Comparison of ENCODE assay signal across 20 cellular contexts in genomic region chr14:103155826-103156394, GRCh38. TPM values are rescaled to one million over a fixed set of nuclear protein-coding genes. Genes with fewer than 3 reads are reported as not detected.
DNase-seq lines count a peak whose midpoint lies in the region; ATAC-seq and TF ChIP-seq lines count a peak whose summit lies in the region.
"Had no signal": no experiment of that assay in that cellular context is flagged by ENCODE, and none has a peak within 500 bp of the region (broad histone marks: within the 10 kb centered on the region; RNA-seq: fewer than 3 reads in every experiment).

No MANE protein-coding gene starts in this region.

- no peak overlapping the region for H3K4ac ChIP-seq in IMR-90 (ENCODE audit: low read depth, low read length)

- no peak overlapping the region for H3K4me3 ChIP-seq in IMR-90 (ENCODE audit: insufficient read depth, low read depth, low read length)
- H3K4me3 ChIP-seq in adipocyte (ENCODE audit: low read length) = no peak overlapping the region
- H3K4me3 ChIP-seq in parathyroid adenoma (ENCODE audit: low read depth, low read length) = no peak overlapping the region
- H3K4me3 ChIP-seq in Caco-2 (ENCODE audit: low read depth, low read length) = no peak overlapping the region
- H3K4me3 ChIP-seq: BLaER1, SK-N-MC had no signal

- dilution Hi-C loops in IMR-90 (cut with HindIII; ENCODE audit: low sequenced_read_pairs, unreplicated experiment) = no loop called here

- peaks cover 2% of the 10 kb centered on the region; the same call in 1 of the 2 replicates for H3K4me1 ChIP-seq in IMR-90 (ENCODE audit: control insufficient read depth, insufficient read depth, low read length)
- peaks cover 17% of the 10 kb centered on the region for H3K4me1 ChIP-seq in adipocyte (ENCODE audit: control insufficient read depth, insufficient read depth, low read length)
- peaks cover 55% of the 10 kb centered on the region for H3K4me1 ChIP-seq in parathyroid adenoma
- peaks cover 24% of the 10 kb centered on the region for H3K4me1 ChIP-seq in Caco-2
- H3K4me1 ChIP-seq: BLaER1 had no signal

- DNase-seq in IMR-90 (no peak), adipocyte (ENCODE audit: low read depth) (no peak), Caco-2 (no peak)
- DNase-seq in stimulated activated CD4-positive, alpha-beta T cell treated with anti-CD3 and anti-CD28 coated beads, Interleukin-2, amount 100 ng/mL, for 24 hours = no peak
- DNase-seq: ACHN; CD4-positive, alpha-beta memory T cell; Karpas-422; NCI-H1694; NCI-H2081; NCI-H2171; NCI-H345; NCI-H524; NCI-H774; NK-92 treated with Interleukin-12 subunit alpha and Interleukin-12 subunit beta, amount 100 ng/mL, for 24 hours; SHP77 had no signal

- no peaks in the 10 kb centered on the region for H3K36me3 ChIP-seq in IMR-90 (ENCODE audit: control insufficient read depth, insufficient read depth, low read length)
- H3K36me3 ChIP-seq in adipocyte (ENCODE audit: control insufficient read depth, insufficient read depth, low read length, severe bottlenecking) = no peaks in the 10 kb centered on the region
- H3K36me3 ChIP-seq in parathyroid adenoma (ENCODE audit: control insufficient read depth, insufficient read depth, low read length) = no peaks in the 10 kb centered on the region
- H3K36me3 ChIP-seq in Caco-2 (ENCODE audit: control insufficient read depth, insufficient read depth, low read length) = no peaks in the 10 kb centered on the region
- H3K36me3 ChIP-seq: BLaER1 had no signal

- BruUV-seq in IMR-90 (replicated peaks; lab: Mats Ljungman, UMichigan) (no TSS peak), Caco-2 (replicated peaks; lab: Mats Ljungman, UMichigan) (no TSS peak)

- H2BK15ac ChIP-seq in IMR-90 (ENCODE audit: low read depth, low read length) = no peak overlapping the region

- no peak overlapping the region for H3K27ac Mint-ChIP-seq in Caco-2 (ENCODE audit: unreplicated experiment)

- H3K4me2 ChIP-seq in IMR-90 (ENCODE audit: low read depth, low read length) (no peak overlapping the region), parathyroid adenoma (ENCODE audit: low read length) (peak overlapping the region; percentile 14)
- H3K4me2 ChIP-seq: BLaER1 had no signal

- H3K27me3 Mint-ChIP-seq in Caco-2 (ENCODE audit: insufficient read depth, unreplicated experiment) = no peaks in the 10 kb centered on the region

- CTCF ChIA-PET in IMR-90 (lab: Yijun Ruan, JAX) (no interaction called here), Caco-2 (lab: Charles Lee) (no interaction called here)

- in situ Hi-C loops in IMR-90 (cut with MboI; ENCODE audit: low sequenced_read_pairs) = no loop called here

- peaks cover 11% of the 10 kb centered on the region for H3K36me3 Mint-ChIP-seq in Caco-2 (ENCODE audit: insufficient read depth, unreplicated experiment)
- H3K36me3 Mint-ChIP-seq: CD4-positive, alpha-beta memory T cell had no signal

- POLR2A ChIA-PET in IMR-90 (lab: Charles Lee; ENCODE audit: unreplicated experiment) (no interaction called here), Caco-2 (lab: Charles Lee) (no interaction called here)

- no peak overlapping the region for H3K56ac ChIP-seq in IMR-90 (ENCODE audit: extremely low read depth, insufficient read depth, low read length)

- ATAC-seq in IMR-90 (ENCODE audit: low read depth) = no peak
- ATAC-seq in GM18505 (IDR thresholded peaks at IDR 0.05; ENCODE audit: unreplicated experiment) = no peak
- ATAC-seq in GM21447 (IDR thresholded peaks at IDR 0.05; ENCODE audit: unreplicated experiment) = no peak

- H2AK9ac ChIP-seq in IMR-90 (replicated peaks; ENCODE audit: low read depth, low read length, poor library complexity) = no peak overlapping the region

- H3K9ac ChIP-seq in IMR-90 (ENCODE audit: low read depth, low read length) = no peak overlapping the region
- H3K9ac ChIP-seq in adipocyte (ENCODE audit: low read length) = peak overlapping the region; percentile 17
- no peak overlapping the region for H3K9ac ChIP-seq in parathyroid adenoma
- H3K9ac ChIP-seq: BLaER1 had no signal

- H3K27me3 ChIP-seq in IMR-90 (ENCODE audit: control insufficient read depth, insufficient read depth, low read length) = peaks cover 43% of the 10 kb centered on the region
- H3K27me3 ChIP-seq in adipocyte (replicated peaks; ENCODE audit: control insufficient read depth, insufficient read depth, low read length) = no peaks in the 10 kb centered on the region
- H3K27me3 ChIP-seq in parathyroid adenoma (ENCODE audit: control insufficient read depth, insufficient read depth, low read length) = no peaks in the 10 kb centered on the region
- no peaks in the 10 kb centered on the region for H3K27me3 ChIP-seq in Caco-2 (replicated peaks; ENCODE audit: control insufficient read depth, insufficient read depth, low read length)
- H3K27me3 ChIP-seq: BLaER1 had no signal

- H4K8ac ChIP-seq in IMR-90 (ENCODE audit: low read depth in 2 of 2, low read length in 2 of 2) = no peak overlapping the region

- no peak overlapping the region for H3K14ac ChIP-seq in IMR-90 (replicated peaks; ENCODE audit: low read depth, low read length)

- H3K27ac ChIP-seq in IMR-90 (ENCODE audit: insufficient read depth, low read length) = no peak overlapping the region
- peak overlapping the region; percentile 85 for H3K27ac ChIP-seq in parathyroid adenoma
- H3K27ac ChIP-seq: BLaER1, SK-N-MC had no signal

- H3K18ac ChIP-seq in IMR-90 (ENCODE audit: low read depth, low read length) = no peak overlapping the region

- no peak overlapping the region for H4K5ac ChIP-seq in IMR-90 (ENCODE audit: low read depth, low read length)

- H2BK5ac ChIP-seq in IMR-90 (ENCODE audit: low read depth, low read length, poor library complexity, severe bottlenecking) = no peak overlapping the region

- no peak overlapping the region for H3K4me3 Mint-ChIP-seq in Caco-2 (ENCODE audit: unreplicated experiment)
- H3K4me3 Mint-ChIP-seq: CD4-positive, alpha-beta memory T cell had no signal

- H2AFZ ChIP-seq in IMR-90 (replicated peaks; ENCODE audit: low read length, poor library complexity) (no peak overlapping the region), parathyroid adenoma (peak overlapping the region; percentile 90)

- H2AK5ac ChIP-seq in IMR-90 (ENCODE audit: low read depth, low read length) = no peak overlapping the region

- no peaks in the 10 kb centered on the region for H3K79me1 ChIP-seq in IMR-90 (ENCODE audit: low read depth in 1 of 2, low read length in 2 of 2)

- TF ChIP-seq CTCF in IMR-90 (conservative IDR thresholded peaks at IDR 0.05; ENCODE audit: low read depth, low read length) = no peak
- no peak for TF ChIP-seq CTCF in parathyroid adenoma (IDR thresholded peaks at IDR 0.05)
- no peak for TF ChIP-seq CTCF in Caco-2 (IDR thresholded peaks at IDR 0.05; ENCODE audit: insufficient read depth in 1 of 2, low read depth in 1 of 2, low read length in 1 of 2, severe bottlenecking in 1 of 2, unreplicated experiment in 1 of 2)

- H4K20me1 ChIP-seq in IMR-90 (ENCODE audit: insufficient read depth, low read length) = no peaks in the 10 kb centered on the region
- H4K20me1 ChIP-seq: BLaER1 had no signal

- intact Hi-C loops in IMR-90 (cut with micrococcal nuclease) = no loop called here
- intact Hi-C loops in Caco-2 (cut with micrococcal nuclease; ENCODE audit: unreplicated experiment) = no loop called here

- TF ChIP-seq POLR2A in IMR-90 (IDR thresholded peaks at IDR 0.05; ENCODE audit: low read depth, low read length) = no peak
- no peak for TF ChIP-seq POLR2A in GM18505 (IDR thresholded peaks at IDR 0.05; ENCODE audit: borderline replicate concordance, extremely low read depth, insufficient read depth, insufficient read length)

- H3K9me3 ChIP-seq in IMR-90 (ENCODE audit: control insufficient read depth, insufficient read depth, low read length) (no peaks in the 10 kb centered on the region), adipocyte (ENCODE audit: control insufficient read depth, low read length) (no peaks in the 10 kb centered on the region), parathyroid adenoma (ENCODE audit: control insufficient read depth, low read length) (no peaks in the 10 kb centered on the region), Caco-2 (peaks cover 12% of the 10 kb centered on the region)
- H3K9me3 ChIP-seq: BLaER1 had no signal

- H3K79me2 ChIP-seq in parathyroid adenoma = no peaks in the 10 kb centered on the region

- H3K23ac ChIP-seq in IMR-90 (ENCODE audit: low read depth, low read length) = no peak overlapping the region

- H2BK120ac ChIP-seq in IMR-90 (ENCODE audit: low read depth, low read length) = peak overlapping the region; percentile 4; the same call in 1 of the 2 replicates

- H3K9me3 Mint-ChIP-seq in Caco-2 (ENCODE audit: unreplicated experiment) = no peaks in the 10 kb centered on the region
- H3K9me3 Mint-ChIP-seq: CD4-positive, alpha-beta memory T cell had no signal

- 90% methylated on average over 4 of the region's 9 CpGs; no CpG with 5 or more reads in 1 of the 2 experiments for WGBS in IMR-90 (ENCODE audit: extremely low coverage in 2 of 2, insufficient read length in 1 of 2), 2 experiments

- H2BK20ac ChIP-seq in IMR-90 (ENCODE audit: low read depth, low read length) = 0 out of 2 replicates have a peak overlapping the region, but pooled peaks have one; percentile 7

- H4K91ac ChIP-seq in IMR-90 (ENCODE audit: insufficient read depth, low read depth, low read length) = no peak overlapping the region

- peaks cover 6% of the 10 kb centered on the region for H3K4me1 Mint-ChIP-seq in Caco-2 (ENCODE audit: low read depth, unreplicated experiment)
- H3K4me1 Mint-ChIP-seq: CD4-positive, alpha-beta memory T cell had no signal

- no peaks in the 10 kb centered on the region for H3K9me1 ChIP-seq in IMR-90 (ENCODE audit: insufficient read depth, low read length)

- no peak for TF ChIP-seq RAD21 in IMR-90 (IDR thresholded peaks at IDR 0.05; ENCODE audit: low read length)

TF ChIP-seq in IMR-90, 13 proteins besides CTCF, POLR2A, EP300 and RAD21 (continues in another document):
- TF ChIP-seq MAFK (IDR thresholded peaks at IDR 0.05; ENCODE audit: low read depth, low read length) (no peak), SMC3 (IDR thresholded peaks at IDR 0.05; ENCODE audit: low read depth, low read length) (no peak), USF2 (IDR thresholded peaks at IDR 0.05; ENCODE audit: low read depth, low read length) (no peak), FOS (IDR thresholded peaks at IDR 0.05; ENCODE audit: low read depth, low read length) (no peak), MXI1 (IDR thresholded peaks at IDR 0.05; ENCODE audit: borderline replicate concordance, low read depth, low read length) (no peak), BHLHE40 (IDR thresholded peaks at IDR 0.05; ENCODE audit: low read depth, low read length) (no peak)

RNA-seq across cellular contexts. Expression of gene TNFAIP2, which starts 32.6 kb away (rescaled TPM):
- total RNA-seq in IMR-90 (2012; rRNA removed) (5.0 and 6.3 TPM in 2 replicates), Caco-2 (2022) (7.9 and 8.1 TPM in 2 replicates)
- 9.6 and 9.9 TPM in 2 replicates for polyA plus RNA-seq in IMR-90 (2012; rRNA removed)
- 10.7 and 12.7 TPM in 2 replicates for polyA plus RNA-seq in IMR-90 (2012; cell fraction: cytosol; rRNA removed)
- 43.9 and 49.0 TPM in 2 replicates for polyA plus RNA-seq in IMR-90 (2012; cell fraction: nucleus; rRNA removed; ENCODE audit: low replicate concordance)
- polyA plus RNA-seq: CD4-positive, alpha-beta memory T cell had no signal
